In genomic region chr2:179240481-179241451, GRCh38 we compare ENCODE assay signal across 13 cellular contexts. TPM values are rescaled to one million over a fixed set of nuclear protein-coding genes. Genes with fewer than 3 reads are reported as not detected.
A peak's percentile ranks its signal among the peaks of the same experiment; 100 is the strongest.
DNase-seq lines count a peak whose midpoint lies in the region; ATAC-seq, FAIRE-seq and TF ChIP-seq lines count a peak whose summit lies in the region.
"Had no signal": no experiment of that assay in that cellular context is flagged by ENCODE, and none has a peak within 500 bp of the region (broad histone marks: within the 10 kb centered on the region; RNA-seq: fewer than 3 reads in every experiment).

No MANE protein-coding gene starts in this region.

- H3K9me3 Mint-ChIP-seq in astrocyte (ENCODE audit: unreplicated experiment), result no peaks in the 10 kb centered on the region
- peaks cover 48% of the 10 kb centered on the region for H3K9me3 Mint-ChIP-seq in neural progenitor cell
- H3K9me3 Mint-ChIP-seq: T-helper 2 cell treated with Interferon-gamma antibody and Interleukin-4, amounts not matched to agents 5 μg/mL and 100 μg/mL, for 36 hours had no signal

- H2AFZ ChIP-seq in astrocyte (ENCODE audit: low read depth, low read length) (no peak overlapping the region), neural progenitor cell (replicated peaks) (no peak overlapping the region)

- H3K4me1 Mint-ChIP-seq in astrocyte (ENCODE audit: low read depth, unreplicated experiment), result peaks cover 7% of the 10 kb centered on the region
- H3K4me1 Mint-ChIP-seq in neural progenitor cell, result peaks cover 21% of the 10 kb centered on the region

- H3K9ac ChIP-seq in astrocyte (ENCODE audit: low read length) (no peak overlapping the region), neural progenitor cell (no peak overlapping the region), kidney (ENCODE audit: low read length in 2 of 2) (no peak overlapping the region)

- H3K9me3 ChIP-seq in HAP-1 (no peaks in the 10 kb centered on the region), astrocyte (ENCODE audit: insufficient read depth, low read depth, low read length) (no peaks in the 10 kb centered on the region), neural progenitor cell (ENCODE audit: low read depth) (no peaks in the 10 kb centered on the region), kidney (ENCODE audit: control insufficient read depth in 1 of 2, low read length in 2 of 2) (no peaks in the 10 kb centered on the region)
- H3K9me3 ChIP-seq: mucosa of descending colon had no signal

- no peak overlapping the region for H3K4me3 Mint-ChIP-seq in astrocyte (ENCODE audit: unreplicated experiment)
- no peak overlapping the region for H3K4me3 Mint-ChIP-seq in neural progenitor cell
- H3K4me3 Mint-ChIP-seq: T-helper 2 cell treated with Interferon-gamma antibody and Interleukin-4, amounts not matched to agents 5 μg/mL and 100 μg/mL, for 36 hours had no signal

- H3K27me3 ChIP-seq in HAP-1 (ENCODE audit: low read depth) (no peaks in the 10 kb centered on the region), astrocyte (ENCODE audit: insufficient read depth, low read length) (no peaks in the 10 kb centered on the region), neural progenitor cell (no peaks in the 10 kb centered on the region)

- DNase-seq in NCI-H446 treated with DMSO at 0.1 percent for 48 hours (lab: John Stamatoyannopoulos, UW), result peak; percentile 18
- no peak for DNase-seq in NCI-H446 (lab: John Stamatoyannopoulos, UW)
- DNase-seq in HAP-1 (ENCODE audit: low spot score in 2 of 2), result peak; percentile 70 to 86
- no peak for DNase-seq in astrocyte (ENCODE audit: low read depth)
- DNase-seq in neural progenitor cell (ENCODE audit: low spot score), result no peak
- DNase-seq in NCI-H345 (lab: John Stamatoyannopoulos, UW), result no peak
- no peak for DNase-seq in kidney
- DNase-seq: aorta, mucosa of descending colon, NCI-H1105 had no signal

- H3K27ac ChIP-seq in astrocyte (ENCODE audit: low read depth, low read length) (no peak overlapping the region), neural progenitor cell (peak overlapping the region; percentile 15), kidney (ENCODE audit: low read depth in 2 of 2, low read length in 2 of 2) (no peak overlapping the region)

- H3K27me3 Mint-ChIP-seq in astrocyte (ENCODE audit: low read depth, unreplicated experiment) (no peaks in the 10 kb centered on the region), neural progenitor cell (ENCODE audit: insufficient read depth, low read depth) (peaks cover 2% of the 10 kb centered on the region)

- H3K36me3 Mint-ChIP-seq in astrocyte (ENCODE audit: low read depth, unreplicated experiment) (no peaks in the 10 kb centered on the region), neural progenitor cell (peaks cover 31% of the 10 kb centered on the region)

- H3K36me3 ChIP-seq in HAP-1 (replicated peaks), result no peaks in the 10 kb centered on the region
- H3K36me3 ChIP-seq in astrocyte (ENCODE audit: insufficient read depth, low read length), result no peaks in the 10 kb centered on the region
- no peaks in the 10 kb centered on the region for H3K36me3 ChIP-seq in neural progenitor cell
- no peaks in the 10 kb centered on the region for H3K36me3 ChIP-seq in kidney (ENCODE audit: control insufficient read depth in 1 of 2, insufficient read depth in 2 of 2, low read length in 2 of 2)

- H3K4me1 ChIP-seq in HAP-1, result peaks cover 15% of the 10 kb centered on the region
- peaks cover 11% of the 10 kb centered on the region for H3K4me1 ChIP-seq in astrocyte (ENCODE audit: insufficient read depth, low read length)
- H3K4me1 ChIP-seq in neural progenitor cell, result peaks cover 26% of the 10 kb centered on the region
- peaks cover 0 to 11% of the 10 kb centered on the region in 2 donors for H3K4me1 ChIP-seq in kidney (ENCODE audit: control insufficient read depth in 1 of 2, insufficient read depth in 1 of 2, low read depth in 1 of 2, low read length in 2 of 2)

- FAIRE-seq in astrocyte (lab: Jason Lieb, UNC) (no peak), kidney (lab: Jason Lieb, UNC) (no peak)
- FAIRE-seq: G401.6 had no signal

- TF ChIP-seq CTCF in astrocyte (IDR thresholded peaks at IDR 0.05; ENCODE audit: insufficient read depth, low read depth, low read length) (no peak), neural progenitor cell (IDR thresholded peaks at IDR 0.05) (peak; percentile 50), kidney (IDR thresholded peaks at IDR 0.05; ENCODE audit: borderline replicate concordance, extremely low read depth, insufficient read depth) (no peak)

- H4K20me1 ChIP-seq in astrocyte (ENCODE audit: insufficient read depth, low read length) (peaks cover 3% of the 10 kb centered on the region), neural progenitor cell (ENCODE audit: low read depth) (peaks cover 33% of the 10 kb centered on the region)

- intact Hi-C loops in kidney (cut with DNase I), result no loop called here

- no peak for ATAC-seq in GM19395 (IDR thresholded peaks at IDR 0.05; ENCODE audit: unreplicated experiment)
- ATAC-seq: mucosa of descending colon had no signal

- in situ Hi-C loops in HAP-1 (cut with MboI; ENCODE audit: low sequenced_read_pairs), result no loop called here

- peaks cover 9% of the 10 kb centered on the region for H3F3A ChIP-seq in neural progenitor cell (ENCODE audit: low read depth)

- H3K27ac Mint-ChIP-seq in astrocyte (ENCODE audit: unreplicated experiment), result peak overlapping the region; percentile 36
- H3K27ac Mint-ChIP-seq in neural progenitor cell, result no peak overlapping the region
- H3K27ac Mint-ChIP-seq: T-helper 2 cell treated with Interferon-gamma antibody and Interleukin-4, amounts not matched to agents 5 μg/mL and 100 μg/mL, for 36 hours had no signal

- H3K4me2 ChIP-seq in astrocyte (ENCODE audit: low read length), result peak overlapping the region; percentile 3
- no peak overlapping the region for H3K4me2 ChIP-seq in neural progenitor cell

- peaks cover 64% of the 10 kb centered on the region for H3K79me2 ChIP-seq in astrocyte (ENCODE audit: insufficient read depth, low read length)
- peaks cover 99% of the 10 kb centered on the region for H3K79me2 ChIP-seq in neural progenitor cell (ENCODE audit: low read depth)

- no peak overlapping the region for H3K4me3 ChIP-seq in HAP-1
- H3K4me3 ChIP-seq in astrocyte (ENCODE audit: insufficient read depth, low read depth, low read length), result no peak overlapping the region
- no peak overlapping the region for H3K4me3 ChIP-seq in neural progenitor cell
- no peak overlapping the region for H3K4me3 ChIP-seq in kidney (ENCODE audit: low read length in 2 of 2)
- H3K4me3 ChIP-seq: mucosa of descending colon had no signal

RNA-seq across cellular contexts. Expression of gene SESTD1, which starts 23.9 kb away (rescaled TPM):
- total RNA-seq in astrocyte (19.4 and 21.9 TPM in 2 replicates), neural progenitor cell (ENCODE audit: low replicate concordance) (24.8 and 43.1 TPM in 2 replicates), kidney (93.5 TPM)
- polyA plus RNA-seq in kidney (ENCODE audit: insufficient read depth, low read depth, low replicate concordance), result 9.8 TPM

Comparison
In these comparisons a context has a peak if more than half of its experiments do, and no peak if none do; other contexts are left out.
1. DNase-seq: peak in NCI-H446 treated with DMSO at 0.1 percent for 48 hours (single experiment) and HAP-1 (2 of 2); none in NCI-H446 (0 of 2), astrocyte (single experiment), neural progenitor cell (single experiment), NCI-H345 (single experiment) and kidney (single experiment).